24 cellular contexts compared by ENCODE assay signal in genomic region chrX:134792077-134792476, GRCh38.
"Had no signal": no experiment of that assay in that cellular context is flagged by ENCODE, and none has a peak within 500 bp of the region (broad histone marks: within the 10 kb centered on the region; RNA-seq: fewer than 3 reads in every experiment).

No MANE protein-coding gene starts in this region.

- H3K4me3 Mint-ChIP-seq: activated naive CD8-positive, alpha-beta T cell treated with anti-CD3 and anti-CD28 coated beads for 36 hours; effector memory CD8-positive, alpha-beta T cell; immature natural killer cell; nephron had no signal

- H3K9me3 ChIP-seq: colonic mucosa, neutrophil, ovary, psoas muscle, right atrium auricular region, stomach, suprapubic skin, tibial nerve, uterus had no signal

- H3K27ac ChIP-seq: colonic mucosa, dorsolateral prefrontal cortex, hepatocyte, neutrophil, ovary, psoas muscle, right atrium auricular region, stomach, suprapubic skin, tibial nerve, uterus, VCaP had no signal

- H3K4me3 ChIP-seq: colonic mucosa, dorsolateral prefrontal cortex, hepatocyte, ovary, psoas muscle, right atrium auricular region, stomach, suprapubic skin, tibial nerve, uterus had no signal

- H3K4me1 ChIP-seq: colonic mucosa, psoas muscle, uterus had no signal

- ATAC-seq: activated CD4-positive, CD25-positive, alpha-beta regulatory T cell treated with anti-CD3 and anti-CD28 coated beads, Interleukin-2, amount 50 U/mL, for 24 hours; effector memory CD8-positive, alpha-beta T cell; esophagus mucosa; psoas muscle had no signal

- DNase-seq: activated CD4-positive, alpha-beta T cell treated with anti-CD3 and anti-CD28 coated beads, Interleukin-2, amount 50 U/mL, for 1 hour; activated naive CD4-positive, alpha-beta T cell; activated naive CD8-positive, alpha-beta T cell treated with anti-CD3 and anti-CD28 coated beads for 36 hours; activated T-cell treated with anti-CD3 and anti-CD28 coated beads, Interleukin-2, amount 50 U/mL, for 1 hour; colonic mucosa; dorsolateral prefrontal cortex; effector memory CD8-positive, alpha-beta T cell; glutamatergic neuron; immature natural killer cell; ovary; psoas muscle; stimulated activated CD4-positive, alpha-beta T cell treated with anti-CD3 and anti-CD28 coated beads, Interleukin-4, amount 100 ng/mL, for 4 hours; stomach; uterus had no signal

- H3K27me3 ChIP-seq: colonic mucosa, hepatocyte, neutrophil, ovary, suprapubic skin, tibial nerve, uterus had no signal

- H2AFZ ChIP-seq: hepatocyte had no signal

- H3K4me2 ChIP-seq: hepatocyte had no signal

- H3K36me3 ChIP-seq: colonic mucosa, ovary, right atrium auricular region, uterus had no signal

- H3K27me3 Mint-ChIP-seq: activated naive CD8-positive, alpha-beta T cell treated with anti-CD3 and anti-CD28 coated beads for 36 hours; effector memory CD8-positive, alpha-beta T cell had no signal

- H3K9me3 Mint-ChIP-seq: activated naive CD8-positive, alpha-beta T cell treated with anti-CD3 and anti-CD28 coated beads for 36 hours; activated T-helper 2 cell treated with anti-CD3 and anti-CD28 coated beads, Interferon-gamma antibody, Interleukin-2, Interleukin-4, amounts not matched to agents 10 μg/mL and 5 μg/mL and 100 μg/mL, durations not matched to agents 14 hours and 24 hours and 36 hours; effector memory CD8-positive, alpha-beta T cell; immature natural killer cell had no signal

- H3K27ac Mint-ChIP-seq: activated T-helper 2 cell treated with anti-CD3 and anti-CD28 coated beads, Interferon-gamma antibody, Interleukin-2, Interleukin-4, amounts not matched to agents 10 μg/mL and 5 μg/mL and 100 μg/mL, durations not matched to agents 14 hours and 24 hours and 36 hours; nephron had no signal
